ENCODE assay signal across 8 cellular contexts in genomic region chr11:32584921-32585320, GRCh38. TPM values are rescaled to one million over a fixed set of nuclear protein-coding genes. Genes with fewer than 3 reads are reported as not detected.
DNase-seq lines count a peak whose midpoint lies in the region; ATAC-seq and TF ChIP-seq lines count a peak whose summit lies in the region.

No MANE protein-coding gene starts in this region.

- H3K27me3 ChIP-seq in adipocyte (replicated peaks; ENCODE audit: control insufficient read depth, insufficient read depth, low read length), result no peaks in the 10 kb centered on the region
- H3K27me3 ChIP-seq in tibial nerve, result no peaks in the 10 kb centered on the region

- H3K4me3 Mint-ChIP-seq in activated naive CD4-positive, alpha-beta T cell treated with anti-CD3 and anti-CD28 coated beads for 36 hours, result peak overlapping the region; percentile 95

- CTCF ChIA-PET in activated naive CD4-positive, alpha-beta T cell treated with anti-CD3 and anti-CD28 coated beads for 36 hours (lab: Charles Lee), result no interaction called here

- ATAC-seq in GM19397 (IDR thresholded peaks at IDR 0.05; ENCODE audit: unreplicated experiment), result no peak

- H3K36me3 ChIP-seq in adipocyte (ENCODE audit: control insufficient read depth, insufficient read depth, low read length, severe bottlenecking) (peaks cover 26% of the 10 kb centered on the region), tibial nerve (peaks cover 6 to 16% (median 9%) of the 10 kb centered on the region in 3 donors)

- no peaks in the 10 kb centered on the region for H3K9me3 Mint-ChIP-seq in activated naive CD4-positive, alpha-beta T cell treated with anti-CD3 and anti-CD28 coated beads for 36 hours

- H3K9me3 ChIP-seq in adipocyte (ENCODE audit: control insufficient read depth, low read length), result no peaks in the 10 kb centered on the region
- H3K9me3 ChIP-seq in tibial nerve, result no peaks in the 10 kb centered on the region

- peaks cover 24% of the 10 kb centered on the region for H3K4me1 ChIP-seq in adipocyte (ENCODE audit: control insufficient read depth, insufficient read depth, low read length)
- peaks cover 0 to 30% (median 23%) of the 10 kb centered on the region in 4 donors for H3K4me1 ChIP-seq in tibial nerve

- no peaks in the 10 kb centered on the region for H3K27me3 Mint-ChIP-seq in activated naive CD4-positive, alpha-beta T cell treated with anti-CD3 and anti-CD28 coated beads for 36 hours (ENCODE audit: low read depth)

- no peak for TF ChIP-seq EP300 in tibial nerve (IDR thresholded peaks at IDR 0.05)

- intact Hi-C loops in activated naive CD4-positive, alpha-beta T cell treated with anti-CD3 and anti-CD28 coated beads for 36 hours (cut with micrococcal nuclease), result loop anchor here (5.0 to 10.0 kb wide), 9 partner anchors 207 to 1218 kb away; partner anchors contain the start of genes CCDC73, DCDC1, DEPDC7 and DNAJC24

- H3K9ac ChIP-seq in adipocyte (ENCODE audit: low read length), result peak overlapping the region; percentile 94

- no peak for TF ChIP-seq CTCF in tibial nerve (IDR thresholded peaks at IDR 0.05)

- no peak overlapping the region for H3K27ac ChIP-seq in tibial nerve

- H3K4me3 ChIP-seq in adipocyte (ENCODE audit: low read length) (peak overlapping the region; percentile 92), tibial nerve (peak overlapping the region; percentile 60 to 93 (median 80))

- no peak for DNase-seq in activated naive CD4-positive, alpha-beta T cell treated with anti-CD3 and anti-CD28 coated beads for 36 hours
- no peak for DNase-seq in activated naive CD4-positive, alpha-beta T cell (lab: John Stamatoyannopoulos, UW)
- DNase-seq in adipocyte (ENCODE audit: low read depth) (peak; percentile 54), kidney glomerular epithelial cell (lab: John Stamatoyannopoulos, UW) (peak; percentile 41), tibial nerve (ENCODE audit: low spot score in 2 of 2) (no peak), GM19240 (ENCODE audit: insufficient read length, low spot score) (no peak), HPDE6-E6E7 (ENCODE audit: extremely low spot score) (no peak)

- peaks cover 34% of the 10 kb centered on the region for H3K36me3 Mint-ChIP-seq in activated naive CD4-positive, alpha-beta T cell treated with anti-CD3 and anti-CD28 coated beads for 36 hours (ENCODE audit: low read depth)

- peaks cover 40% of the 10 kb centered on the region for H3K4me1 Mint-ChIP-seq in activated naive CD4-positive, alpha-beta T cell treated with anti-CD3 and anti-CD28 coated beads for 36 hours (ENCODE audit: low read depth)

- TF ChIP-seq POLR2A in tibial nerve (IDR thresholded peaks at IDR 0.05), result no peak

- 8 to 9% methylated on average over 7 of the region's 7 CpGs for WGBS in tibial nerve, 2 donors

- H3K27ac Mint-ChIP-seq in activated naive CD4-positive, alpha-beta T cell treated with anti-CD3 and anti-CD28 coated beads for 36 hours, result peak overlapping the region; percentile 74

RNA-seq across cellular contexts. Expression of gene EIF3M, which starts 1.3 kb away (rescaled TPM):
- 100 to 1,000 TPM; 342 to 358 TPM for total RNA-seq in activated naive CD4-positive, alpha-beta T cell treated with anti-CD3 and anti-CD28 coated beads for 36 hours
- 100 to 1,000 TPM; 163 to 257 (median 177) TPM for total RNA-seq in tibial nerve

Comparison
In these comparisons a context has a peak if more than half of its experiments do, and no peak if none do; other contexts are left out.
1. DNase-seq: peak in adipocyte (single experiment) and kidney glomerular epithelial cell (single experiment); none in activated naive CD4-positive, alpha-beta T cell treated with anti-CD3 and anti-CD28 coated beads for 36 hours (single experiment), activated naive CD4-positive, alpha-beta T cell (0 of 4), tibial nerve (0 of 2), GM19240 (single experiment) and HPDE6-E6E7 (single experiment).